ENCODE assay signal across 5 cellular contexts in genomic region chrY:20552764-20553323, GRCh38. TPM values are rescaled to one million over a fixed set of nuclear protein-coding genes. Genes with fewer than 3 reads are reported as not detected.
"Had no signal": no experiment of that assay in that cellular context is flagged by ENCODE, and none has a peak within 500 bp of the region (broad histone marks: within the 10 kb centered on the region; RNA-seq: fewer than 3 reads in every experiment).

No MANE protein-coding gene starts in this region.

RNA-seq across cellular contexts. Expression of gene EIF1AY, which starts 22.7 kb away (rescaled TPM):
- total RNA-seq: temporal lobe, ureter, urinary bladder, uterus, vagina had no signal
